Comparison of ENCODE assay signal across 1 cellular context in genomic region chr20:31698803-31699718, GRCh38.
TF ChIP-seq lines count a peak whose summit lies in the region.

No MANE protein-coding gene starts in this region.

TF ChIP-seq in IMR-90, 13 proteins besides CTCF, POLR2A, EP300 and RAD21 (continued from another document):
- TF ChIP-seq ELK1 (IDR thresholded peaks at IDR 0.05; ENCODE audit: borderline replicate concordance, low read depth, low read length), result no peak
- no peak for TF ChIP-seq FOS (IDR thresholded peaks at IDR 0.05; ENCODE audit: low read depth, low read length)
- peak; percentile 45; the same call in 1 of the 2 replicates for TF ChIP-seq USF2 (IDR thresholded peaks at IDR 0.05; ENCODE audit: low read depth, low read length)
- TF ChIP-seq CEBPB (IDR thresholded peaks at IDR 0.05; ENCODE audit: low read depth, low read length), result peak; percentile 37; the same call in 1 of the 2 replicates
- TF ChIP-seq RCOR1 (IDR thresholded peaks at IDR 0.05; ENCODE audit: insufficient replicate concordance, low read length), result peak; percentile 53
- TF ChIP-seq NFE2L2 (IDR thresholded peaks at IDR 0.05; ENCODE audit: low read depth, low read length), result no peak
